In genomic region chr19:45885556-45886426, GRCh38 we compare ENCODE assay signal across 1 cellular context.
TF ChIP-seq lines count a peak whose summit lies in the region.

Gene IRF2BP1, minus strand, starts transcription at chr19:45886141. Its CDS starts 367 bp downstream, at chr19:45885774.

TF ChIP-seq in WTC11, 78 proteins besides CTCF, POLR2A, EP300 and RAD21 (continued from another document and continues in another):
- no peak for TF ChIP-seq MLX (CRISPR knock-in tag; IDR thresholded peaks at IDR 0.05)
- no peak for TF ChIP-seq ZNF512 (CRISPR knock-in tag; IDR thresholded peaks at IDR 0.05; ENCODE audit: borderline replicate concordance)
- TF ChIP-seq AFF4 (CRISPR knock-in tag; IDR thresholded peaks at IDR 0.05; ENCODE audit: borderline replicate concordance) = no peak
- TF ChIP-seq ETV6 (CRISPR knock-in tag; IDR thresholded peaks at IDR 0.05) = no peak
- 0 out of 2 replicates have a peak, but pooled peaks have one; percentile 46 for TF ChIP-seq E2F4 (CRISPR knock-in tag; IDR thresholded peaks at IDR 0.05; ENCODE audit: borderline replicate concordance, low read depth)
- TF ChIP-seq AR (CRISPR knock-in tag; IDR thresholded peaks at IDR 0.05) = no peak
- 0 out of 2 replicates have a peak, but pooled peaks have one; percentile 9 for TF ChIP-seq GABPB1 (CRISPR knock-in tag; IDR thresholded peaks at IDR 0.05)
- TF ChIP-seq HMGA2 (CRISPR knock-in tag; IDR thresholded peaks at IDR 0.05) = no peak
- no peak; the same call in 1 of the 2 replicates for TF ChIP-seq HMGXB4 (CRISPR knock-in tag; IDR thresholded peaks at IDR 0.05)
- 0 out of 2 replicates have a peak, but pooled peaks have one; percentile 20 for TF ChIP-seq ARID4B (CRISPR knock-in tag; IDR thresholded peaks at IDR 0.05; ENCODE audit: borderline replicate concordance)
- TF ChIP-seq EMX1 (CRISPR knock-in tag; IDR thresholded peaks at IDR 0.05) = no peak
- no peak for TF ChIP-seq CDX4 (CRISPR knock-in tag; IDR thresholded peaks at IDR 0.05; ENCODE audit: borderline replicate concordance)
- TF ChIP-seq RELA (CRISPR knock-in tag; IDR thresholded peaks at IDR 0.05; ENCODE audit: borderline replicate concordance) = peak; percentile 26; the same call in 1 of the 2 replicates
- TF ChIP-seq FOXJ3 (CRISPR knock-in tag; IDR thresholded peaks at IDR 0.05; ENCODE audit: borderline replicate concordance) = no peak
- TF ChIP-seq ZNF232 (CRISPR knock-in tag; IDR thresholded peaks at IDR 0.05) = no peak
- TF ChIP-seq STAT6 (CRISPR knock-in tag; conservative IDR thresholded peaks at IDR 0.05; ENCODE audit: low read depth) = no peak
- 0 out of 2 replicates have a peak, but pooled peaks have one; percentile 56 for TF ChIP-seq ZBTB43 (CRISPR knock-in tag; IDR thresholded peaks at IDR 0.05)
- no peak for TF ChIP-seq SOX15 (CRISPR knock-in tag; IDR thresholded peaks at IDR 0.05)
- TF ChIP-seq FOXK1 (CRISPR knock-in tag; IDR thresholded peaks at IDR 0.05) = no peak
- no peak for TF ChIP-seq ZNF423 (CRISPR knock-in tag; IDR thresholded peaks at IDR 0.05)
- 0 out of 2 replicates have a peak, but pooled peaks have one; percentile 34 for TF ChIP-seq IRF2 (CRISPR knock-in tag; IDR thresholded peaks at IDR 0.05; ENCODE audit: borderline replicate concordance, low read depth)
- TF ChIP-seq TP53 (CRISPR knock-in tag; IDR thresholded peaks at IDR 0.05) = no peak
- TF ChIP-seq ATF6 (CRISPR knock-in tag; IDR thresholded peaks at IDR 0.05) = no peak
- TF ChIP-seq KAT7 (CRISPR knock-in tag; IDR thresholded peaks at IDR 0.05; ENCODE audit: borderline replicate concordance) = peak; percentile 31; the same call in 1 of the 2 replicates
- TF ChIP-seq IRF1 (CRISPR knock-in tag; IDR thresholded peaks at IDR 0.05) = no peak
- no peak for TF ChIP-seq NR1H2 (CRISPR knock-in tag; IDR thresholded peaks at IDR 0.05)
